In the genomic region with DNA sequence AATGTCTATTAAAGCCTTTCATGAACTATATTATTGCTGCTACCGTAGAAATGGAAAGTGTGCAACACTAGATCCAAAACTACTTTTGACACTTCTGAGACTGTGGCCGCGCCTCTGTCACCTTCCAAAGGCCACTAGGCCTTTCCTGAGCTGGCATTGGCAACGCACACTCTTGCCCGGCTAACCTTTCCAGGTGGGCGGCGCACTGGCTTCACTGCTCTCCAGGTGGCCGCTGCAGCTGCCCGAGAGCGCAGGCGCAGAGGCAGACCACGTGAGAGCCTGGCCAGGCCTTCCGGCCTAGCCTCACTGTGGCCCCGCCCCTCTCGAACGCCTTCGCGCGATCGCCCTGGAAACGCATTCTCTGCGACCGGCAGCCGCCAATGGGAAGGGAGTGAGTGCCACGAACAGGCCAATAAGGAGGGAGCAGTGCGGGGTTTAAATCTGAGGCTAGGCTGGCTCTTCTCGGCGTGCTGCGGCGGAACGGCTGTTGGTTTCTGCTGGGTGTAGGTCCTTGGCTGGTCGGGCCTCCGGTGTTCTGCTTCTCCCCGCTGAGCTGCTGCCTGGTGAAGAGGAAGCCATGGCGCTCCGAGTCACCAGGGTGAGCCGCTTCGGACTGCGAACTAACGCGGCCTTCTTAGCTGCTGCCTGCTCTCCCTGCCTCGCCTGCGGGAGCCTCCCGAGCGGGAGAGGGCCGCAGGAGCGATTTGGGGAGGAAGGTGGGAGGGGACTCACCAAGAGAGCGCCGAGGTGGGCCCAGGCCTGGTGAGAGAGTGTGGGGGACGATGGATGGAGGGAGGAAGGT, we compare ENCODE assay signal across 1 cellular context.
TF ChIP-seq lines count a peak whose summit lies in the region.

CCNB1 (plus strand) TSS at position 465 of the 802 bp plus-strand sequence; CDS start at position 578, 113 bp downstream.

TF ChIP-seq in K562, 482 proteins besides CTCF, POLR2A, EP300 and RAD21 (continued from another document and continues in another):
- TF ChIP-seq ZNF318 (IDR thresholded peaks at IDR 0.05; ENCODE audit: borderline replicate concordance in 1 of 2, low read depth in 1 of 2) = no peak
- TF ChIP-seq ZNF239 (CRISPR knock-in tag; IDR thresholded peaks at IDR 0.05) = no peak
- TF ChIP-seq ZNF668 (CRISPR knock-in tag; IDR thresholded peaks at IDR 0.05) = no peak
- TF ChIP-seq RBM14 (IDR thresholded peaks at IDR 0.05; ENCODE audit: borderline replicate concordance, insufficient read depth, low read depth, low read length) = no peak
- no peak; the same call in 1 of the 2 replicates for TF ChIP-seq PHF21A (IDR thresholded peaks at IDR 0.05; ENCODE audit: borderline replicate concordance, low read depth)
- TF ChIP-seq ID3 (CRISPR knock-in tag; IDR thresholded peaks at IDR 0.05) = no peak
- no peak for TF ChIP-seq ID3 (tag; IDR thresholded peaks at IDR 0.05)
- TF ChIP-seq, protein P1, sequence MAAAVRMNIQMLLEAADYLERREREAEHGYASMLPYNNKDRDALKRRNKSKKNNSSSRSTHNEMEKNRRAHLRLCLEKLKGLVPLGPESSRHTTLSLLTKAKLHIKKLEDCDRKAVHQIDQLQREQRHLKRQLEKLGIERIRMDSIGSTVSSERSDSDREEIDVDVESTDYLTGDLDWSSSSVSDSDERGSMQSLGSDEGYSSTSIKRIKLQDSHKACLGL (CRISPR knock-in tag; IDR thresholded peaks at IDR 0.05; ENCODE audit: borderline replicate concordance, poor library complexity, severe bottlenecking) = no peak
- TF ChIP-seq MBD1 (CRISPR knock-in tag; IDR thresholded peaks at IDR 0.05) = no peak
- no peak for TF ChIP-seq RBM15 (IDR thresholded peaks at IDR 0.05; ENCODE audit: insufficient read depth, low read length)
- no peak for TF ChIP-seq MEF2D (tag; conservative IDR thresholded peaks at IDR 0.05; ENCODE audit: low read depth)
- peak; percentile 100 for TF ChIP-seq FOXM1 (IDR thresholded peaks at IDR 0.05; ENCODE audit: low read depth)
- TF ChIP-seq FOXM1 (CRISPR knock-in tag; IDR thresholded peaks at IDR 0.05; ENCODE audit: low read depth) = peak; percentile 100
- TF ChIP-seq CHD4 (IDR thresholded peaks at IDR 0.05; ENCODE audit: insufficient read depth, insufficient replicate concordance, low read depth, low read length, poor library complexity, severe bottlenecking) = no peak
- TF ChIP-seq HLTF (IDR thresholded peaks at IDR 0.05) = no peak
- no peak for TF ChIP-seq EHMT2 (IDR thresholded peaks at IDR 0.05)
- TF ChIP-seq, protein P2, sequence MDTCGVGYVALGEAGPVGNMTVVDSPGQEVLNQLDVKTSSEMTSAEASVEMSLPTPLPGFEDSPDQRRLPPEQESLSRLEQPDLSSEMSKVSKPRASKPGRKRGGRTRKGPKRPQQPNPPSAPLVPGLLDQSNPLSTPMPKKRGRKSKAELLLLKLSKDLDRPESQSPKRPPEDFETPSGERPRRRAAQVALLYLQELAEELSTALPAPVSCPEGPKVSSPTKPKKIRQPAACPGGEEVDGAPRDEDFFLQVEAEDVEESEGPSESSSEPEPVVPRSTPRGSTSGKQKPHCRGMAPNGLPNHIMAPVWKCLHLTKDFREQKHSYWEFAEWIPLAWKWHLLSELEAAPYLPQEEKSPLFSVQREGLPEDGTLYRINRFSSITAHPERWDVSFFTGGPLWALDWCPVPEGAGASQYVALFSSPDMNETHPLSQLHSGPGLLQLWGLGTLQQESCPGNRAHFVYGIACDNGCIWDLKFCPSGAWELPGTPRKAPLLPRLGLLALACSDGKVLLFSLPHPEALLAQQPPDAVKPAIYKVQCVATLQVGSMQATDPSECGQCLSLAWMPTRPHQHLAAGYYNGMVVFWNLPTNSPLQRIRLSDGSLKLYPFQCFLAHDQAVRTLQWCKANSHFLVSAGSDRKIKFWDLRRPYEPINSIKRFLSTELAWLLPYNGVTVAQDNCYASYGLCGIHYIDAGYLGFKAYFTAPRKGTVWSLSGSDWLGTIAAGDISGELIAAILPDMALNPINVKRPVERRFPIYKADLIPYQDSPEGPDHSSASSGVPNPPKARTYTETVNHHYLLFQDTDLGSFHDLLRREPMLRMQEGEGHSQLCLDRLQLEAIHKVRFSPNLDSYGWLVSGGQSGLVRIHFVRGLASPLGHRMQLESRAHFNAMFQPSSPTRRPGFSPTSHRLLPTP (IDR thresholded peaks at IDR 0.05; ENCODE audit: borderline replicate concordance, extremely low read depth, insufficient read length) = no peak
- no peak for TF ChIP-seq SNRNP70 (optimal IDR thresholded peaks at IDR 0.05; ENCODE audit: low read depth, low read length)
- no peak for TF ChIP-seq ZNF253 (CRISPR knock-in tag; conservative IDR thresholded peaks at IDR 0.05)
- no peak for TF ChIP-seq ZNF24 (IDR thresholded peaks at IDR 0.05)
- no peak for TF ChIP-seq ZNF445 (CRISPR knock-in tag; IDR thresholded peaks at IDR 0.05; ENCODE audit: low read depth)
- peak; percentile 85 for TF ChIP-seq NEUROD1 (IDR thresholded peaks at IDR 0.05; ENCODE audit: borderline replicate concordance, low read depth, low read length, partially characterized antibody)
- no peak for TF ChIP-seq SIX5 (IDR thresholded peaks at IDR 0.05; ENCODE audit: borderline replicate concordance in 1 of 2, insufficient read depth in 1 of 2, low read depth in 1 of 2, low read length in 2 of 2)
- no peak for TF ChIP-seq CBFB (CRISPR knock-in tag; IDR thresholded peaks at IDR 0.05)
- TF ChIP-seq PYGO2 (tag; IDR thresholded peaks at IDR 0.05) = no peak
- no peak for TF ChIP-seq NR2C1 (IDR thresholded peaks at IDR 0.05)
- no peak for TF ChIP-seq NR2C1 (tag; IDR thresholded peaks at IDR 0.05)
- no peak for TF ChIP-seq TCF15 (CRISPR knock-in tag; IDR thresholded peaks at IDR 0.05)
- TF ChIP-seq U2AF1 (optimal IDR thresholded peaks at IDR 0.05; ENCODE audit: low read depth, low read length) = no peak
- no peak for TF ChIP-seq ZNF764 (CRISPR knock-in tag; IDR thresholded peaks at IDR 0.05; ENCODE audit: low read depth)
- TF ChIP-seq PKNOX1 (IDR thresholded peaks at IDR 0.05) = peak; percentile 13; the same call in 1 of the 2 replicates
- TF ChIP-seq ZNF398 (CRISPR knock-in tag; IDR thresholded peaks at IDR 0.05) = no peak
- TF ChIP-seq, protein P3, sequence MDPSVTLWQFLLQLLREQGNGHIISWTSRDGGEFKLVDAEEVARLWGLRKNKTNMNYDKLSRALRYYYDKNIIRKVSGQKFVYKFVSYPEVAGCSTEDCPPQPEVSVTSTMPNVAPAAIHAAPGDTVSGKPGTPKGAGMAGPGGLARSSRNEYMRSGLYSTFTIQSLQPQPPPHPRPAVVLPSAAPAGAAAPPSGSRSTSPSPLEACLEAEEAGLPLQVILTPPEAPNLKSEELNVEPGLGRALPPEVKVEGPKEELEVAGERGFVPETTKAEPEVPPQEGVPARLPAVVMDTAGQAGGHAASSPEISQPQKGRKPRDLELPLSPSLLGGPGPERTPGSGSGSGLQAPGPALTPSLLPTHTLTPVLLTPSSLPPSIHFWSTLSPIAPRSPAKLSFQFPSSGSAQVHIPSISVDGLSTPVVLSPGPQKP (CRISPR knock-in tag; IDR thresholded peaks at IDR 0.05) = no peak
- TF ChIP-seq ZSCAN29 (IDR thresholded peaks at IDR 0.05) = no peak
- no peak for TF ChIP-seq ZNF507 (tag; conservative IDR thresholded peaks at IDR 0.05)
- no peak for TF ChIP-seq NR1H2 (CRISPR knock-in tag; IDR thresholded peaks at IDR 0.05)
- TF ChIP-seq ZBTB43 (CRISPR knock-in tag; IDR thresholded peaks at IDR 0.05) = 0 out of 2 replicates have a peak, but pooled peaks have one; percentile 56
